In genomic region chr22:46934746-46935491, GRCh38 we compare ENCODE assay signal across 9 cellular contexts.
DNase-seq lines count a peak whose midpoint lies in the region; ATAC-seq, FAIRE-seq and TF ChIP-seq lines count a peak whose summit lies in the region.
"Had no signal": no experiment of that assay in that cellular context is flagged by ENCODE, and none has a peak within 500 bp of the region (broad histone marks: within the 10 kb centered on the region; RNA-seq: fewer than 3 reads in every experiment).

No MANE protein-coding gene starts in this region.

- TF ChIP-seq POLR2A in tibial nerve (IDR thresholded peaks at IDR 0.05) = no peak

- H3K27ac ChIP-seq in kidney (ENCODE audit: low read depth in 2 of 2, low read length in 2 of 2) (peak overlapping the region; percentile 49 to 56), tibial nerve (peak overlapping the region in 3 of 4 donors; percentile 11 to 51 (median 29))
- no peak overlapping the region for H3K27ac ChIP-seq in CD4-positive, alpha-beta T cell (ENCODE audit: low read depth, low read length)
- H3K27ac ChIP-seq: neutrophil had no signal

- H3K9me3 Mint-ChIP-seq in Calu3 (ENCODE audit: low read depth, unreplicated experiment) = no peaks in the 10 kb centered on the region
- no peaks in the 10 kb centered on the region for H3K9me3 Mint-ChIP-seq in activated T-helper 1 cell treated with anti-CD3 and anti-CD28 coated beads, Interleukin-12 subunit alpha, Interleukin-12 subunit beta, Interleukin-2, Interleukin-4 antibody, amounts not matched to agents 30 ng/mL and 10 ng/mL and 1 ng/mL, durations not matched to agents 14 hours and 24 hours and 36 hours
- no peaks in the 10 kb centered on the region for H3K9me3 Mint-ChIP-seq in CD4-positive, alpha-beta T cell

- peak overlapping the region; percentile 84 for H3K27ac Mint-ChIP-seq in Calu3 (ENCODE audit: unreplicated experiment)
- peak overlapping the region; percentile 61 for H3K27ac Mint-ChIP-seq in activated T-helper 1 cell treated with anti-CD3 and anti-CD28 coated beads, Interleukin-12 subunit alpha, Interleukin-12 subunit beta, Interleukin-2, Interleukin-4 antibody, amounts not matched to agents 30 ng/mL and 10 ng/mL and 1 ng/mL, durations not matched to agents 14 hours and 24 hours and 36 hours
- H3K27ac Mint-ChIP-seq in CD4-positive, alpha-beta T cell = no peak overlapping the region

- no peaks in the 10 kb centered on the region for H3K27me3 ChIP-seq in tibial nerve
- no peaks in the 10 kb centered on the region for H3K27me3 ChIP-seq in CD4-positive, alpha-beta T cell (ENCODE audit: control insufficient read depth, insufficient read depth, low read length)
- H3K27me3 ChIP-seq: neutrophil had no signal

- no peak overlapping the region for H3K9ac ChIP-seq in kidney (ENCODE audit: low read length in 2 of 2)

- intact Hi-C loops in Calu3 (cut with micrococcal nuclease; ENCODE audit: unreplicated experiment) = no loop called here
- intact Hi-C loops in activated T-helper 1 cell treated with anti-CD3 and anti-CD28 coated beads, Interleukin-12 subunit alpha, Interleukin-12 subunit beta, Interleukin-2, Interleukin-4 antibody, amounts not matched to agents 30 ng/mL and 10 ng/mL and 1 ng/mL, durations not matched to agents 14 hours and 24 hours and 36 hours (cut with micrococcal nuclease) = no loop called here
- intact Hi-C loops in kidney (cut with DNase I) = no loop called here
- intact Hi-C loops in CD4-positive, alpha-beta T cell (cut with DNase I, micrococcal nuclease) = no loop called here

- DNase-seq in Calu3 (peak; percentile 66), kidney (no peak), tibial nerve (ENCODE audit: low spot score in 2 of 2) (no peak), DMS114 treated with DMSO at 0.1 percent for 48 hours (lab: John Stamatoyannopoulos, UW; ENCODE audit: unreplicated experiment) (no peak), NCI-H2171 treated with DMSO at 0.1 percent for 48 hours (lab: John Stamatoyannopoulos, UW) (no peak)
- DNase-seq in activated T-helper 1 cell treated with anti-CD3 and anti-CD28 coated beads, Interleukin-12 subunit alpha, Interleukin-12 subunit beta, Interleukin-2, Interleukin-4 antibody, amounts not matched to agents 30 ng/mL and 10 ng/mL and 1 ng/mL, durations not matched to agents 14 hours and 24 hours and 36 hours (ENCODE audit: low spot score) = no peak
- DNase-seq in CD4-positive, alpha-beta T cell = no peak

- no TSS peak for BruUV-seq in Calu3 (replicated peaks; lab: Mats Ljungman, UMichigan)

- no peak overlapping the region for H3K4me3 ChIP-seq in kidney (ENCODE audit: low read length in 2 of 2)
- no peak overlapping the region for H3K4me3 ChIP-seq in tibial nerve

- POLR2A ChIA-PET in CD4-positive, alpha-beta T cell (lab: Charles Lee) = no interaction called here

- H3K27me3 Mint-ChIP-seq in Calu3 (ENCODE audit: unreplicated experiment) = no peaks in the 10 kb centered on the region
- no peaks in the 10 kb centered on the region for H3K27me3 Mint-ChIP-seq in activated T-helper 1 cell treated with anti-CD3 and anti-CD28 coated beads, Interleukin-12 subunit alpha, Interleukin-12 subunit beta, Interleukin-2, Interleukin-4 antibody, amounts not matched to agents 30 ng/mL and 10 ng/mL and 1 ng/mL, durations not matched to agents 14 hours and 24 hours and 36 hours (ENCODE audit: insufficient read depth)
- no peaks in the 10 kb centered on the region for H3K27me3 Mint-ChIP-seq in CD4-positive, alpha-beta T cell

- H3K36me3 ChIP-seq in kidney (ENCODE audit: control insufficient read depth in 1 of 2, insufficient read depth in 2 of 2, low read length in 2 of 2) (peaks cover 0 to 3% of the 10 kb centered on the region in 2 donors), tibial nerve (peaks cover 0 to 14% (median 0%) of the 10 kb centered on the region in 3 donors)

- peak; percentile 74 for ATAC-seq in HG03439 (IDR thresholded peaks at IDR 0.05; ENCODE audit: unreplicated experiment)
- ATAC-seq in CD4-positive, alpha-beta T cell (ENCODE audit: poor library complexity) = no peak

- H3K4me1 Mint-ChIP-seq in Calu3 (ENCODE audit: low read depth, unreplicated experiment) = peaks cover 24% of the 10 kb centered on the region
- no peaks in the 10 kb centered on the region for H3K4me1 Mint-ChIP-seq in activated T-helper 1 cell treated with anti-CD3 and anti-CD28 coated beads, Interleukin-12 subunit alpha, Interleukin-12 subunit beta, Interleukin-2, Interleukin-4 antibody, amounts not matched to agents 30 ng/mL and 10 ng/mL and 1 ng/mL, durations not matched to agents 14 hours and 24 hours and 36 hours (ENCODE audit: low read depth)
- H3K4me1 Mint-ChIP-seq in CD4-positive, alpha-beta T cell (ENCODE audit: low read depth) = peaks cover 15% of the 10 kb centered on the region

- TF ChIP-seq CTCF in Calu3 (IDR thresholded peaks at IDR 0.05; ENCODE audit: unreplicated experiment) (no peak), kidney (IDR thresholded peaks at IDR 0.05; ENCODE audit: borderline replicate concordance, extremely low read depth, insufficient read depth) (no peak), tibial nerve (IDR thresholded peaks at IDR 0.05) (no peak)
- TF ChIP-seq CTCF in CD4-positive, alpha-beta T cell (IDR thresholded peaks at IDR 0.05) = no peak

- H3K9me3 ChIP-seq in kidney (ENCODE audit: control insufficient read depth in 1 of 2, low read length in 2 of 2) (no peaks in the 10 kb centered on the region), tibial nerve (no peaks in the 10 kb centered on the region)
- H3K9me3 ChIP-seq in CD4-positive, alpha-beta T cell (ENCODE audit: control insufficient read depth, low read length) = no peaks in the 10 kb centered on the region
- H3K9me3 ChIP-seq: neutrophil had no signal

- H3K4me3 Mint-ChIP-seq in Calu3 (ENCODE audit: low read depth, unreplicated experiment) = peak overlapping the region; percentile 38
- H3K4me3 Mint-ChIP-seq in activated T-helper 1 cell treated with anti-CD3 and anti-CD28 coated beads, Interleukin-12 subunit alpha, Interleukin-12 subunit beta, Interleukin-2, Interleukin-4 antibody, amounts not matched to agents 30 ng/mL and 10 ng/mL and 1 ng/mL, durations not matched to agents 14 hours and 24 hours and 36 hours = no peak overlapping the region
- H3K4me3 Mint-ChIP-seq in CD4-positive, alpha-beta T cell = no peak overlapping the region

- CTCF ChIA-PET in Calu3 (lab: Charles Lee) = interaction anchor here (1.0 kb wide), 2 partner anchors 10 to 136 kb away, joined by 3 read pairs; no protein-coding TSS in a partner anchor
- CTCF ChIA-PET in CD4-positive, alpha-beta T cell (lab: Charles Lee) = no interaction called here

- H3K36me3 Mint-ChIP-seq in Calu3 (ENCODE audit: insufficient read depth, unreplicated experiment) = peaks cover 6% of the 10 kb centered on the region
- peaks cover 13% of the 10 kb centered on the region for H3K36me3 Mint-ChIP-seq in activated T-helper 1 cell treated with anti-CD3 and anti-CD28 coated beads, Interleukin-12 subunit alpha, Interleukin-12 subunit beta, Interleukin-2, Interleukin-4 antibody, amounts not matched to agents 30 ng/mL and 10 ng/mL and 1 ng/mL, durations not matched to agents 14 hours and 24 hours and 36 hours (ENCODE audit: low read depth)
- peaks cover 27% of the 10 kb centered on the region for H3K36me3 Mint-ChIP-seq in CD4-positive, alpha-beta T cell (ENCODE audit: low read depth)

- no peak for TF ChIP-seq EP300 in tibial nerve (IDR thresholded peaks at IDR 0.05)

- 81 to 86% methylated on average over 14 of the region's 14 CpGs for WGBS in tibial nerve, 2 donors

- H3K4me1 ChIP-seq in kidney (ENCODE audit: control insufficient read depth in 1 of 2, insufficient read depth in 1 of 2, low read depth in 1 of 2, low read length in 2 of 2) (peaks cover 7 to 14% of the 10 kb centered on the region in 2 donors), tibial nerve (peaks cover 0 to 27% (median 5%) of the 10 kb centered on the region in 4 donors)

- no peak for FAIRE-seq in kidney (lab: Jason Lieb, UNC)
